7 cellular contexts compared by ENCODE assay signal in genomic region chr12:89179983-89180382, GRCh38.
A peak's percentile ranks its signal among the peaks of the same experiment; 100 is the strongest.
DNase-seq lines count a peak whose midpoint lies in the region; ATAC-seq, FAIRE-seq and TF ChIP-seq lines count a peak whose summit lies in the region.

No MANE protein-coding gene starts in this region.

- H3K4me2 ChIP-seq in H9 (ENCODE audit: insufficient read depth, insufficient read length, low read length): no peak overlapping the region

- no peaks in the 10 kb centered on the region for H3K4me1 ChIP-seq in H9 (ENCODE audit: insufficient read depth, low read length)

- H3K18ac ChIP-seq in H9 (ENCODE audit: insufficient read length, low read depth, low read length): no peak overlapping the region

- H4K5ac ChIP-seq in H9 (ENCODE audit: insufficient read length, low read depth, low read length): no peak overlapping the region

- H2BK20ac ChIP-seq in H9 (ENCODE audit: low read depth, low read length, poor library complexity, severe bottlenecking): no peak overlapping the region

- H3K14ac ChIP-seq in H9 (ENCODE audit: insufficient read depth, low read length): no peak overlapping the region

- no peak overlapping the region for H2AK5ac ChIP-seq in H9 (ENCODE audit: insufficient read length, low read length)

- H3K27me3 Mint-ChIP-seq in H9 (ENCODE audit: low read depth): no peaks in the 10 kb centered on the region

- H3K79me2 ChIP-seq in H9 (ENCODE audit: insufficient read depth, low read length): no peaks in the 10 kb centered on the region

- no peak overlapping the region for H3K4me3 Mint-ChIP-seq in H9

- peak; percentile 93 for FAIRE-seq in H54 (lab: Jason Lieb, UNC)

- H3K9me3 ChIP-seq in H9 (ENCODE audit: control insufficient read depth, low read depth, low read length): no peaks in the 10 kb centered on the region

- no peak overlapping the region for H2BK12ac ChIP-seq in H9 (ENCODE audit: insufficient read length, low read depth, low read length)

- H3K27ac ChIP-seq in H9 (ENCODE audit: insufficient read length, low read depth, low read length): no peak overlapping the region

- H3K9me3 Mint-ChIP-seq in H9: no peaks in the 10 kb centered on the region

- H3K9ac ChIP-seq in H9 (ENCODE audit: extremely low read depth, insufficient read length, low read length): no peak overlapping the region

- H3K27me3 ChIP-seq in H9 (ENCODE audit: insufficient read depth, low read length): no peaks in the 10 kb centered on the region

- H3K23me2 ChIP-seq in H9 (ENCODE audit: insufficient read length, low read depth, low read length, poor library complexity, severe bottlenecking): no peaks in the 10 kb centered on the region

- H3T11ph ChIP-seq in H9 (ENCODE audit: low read length): no peak overlapping the region

- H2BK120ac ChIP-seq in H9 (ENCODE audit: low read depth, low read length, poor library complexity, severe bottlenecking): no peak overlapping the region

- no peak overlapping the region for H4K91ac ChIP-seq in H9 (ENCODE audit: insufficient read length, low read depth, low read length)

- no peak for TF ChIP-seq POLR2A in H54 (IDR thresholded peaks at IDR 0.05; ENCODE audit: low read depth, low read length)

- H4K8ac ChIP-seq in H9 (replicated peaks; ENCODE audit: insufficient read length, low read depth, low read length): no peak overlapping the region

- no CpG with 5 or more reads among the region's 1 CpG for WGBS in H9 (ENCODE audit: extremely low coverage, insufficient read length, low lambda C conversion rate)

- no peak overlapping the region for H3K27ac Mint-ChIP-seq in H9

- no peak for TF ChIP-seq CTCF in epithelial cell of esophagus (IDR thresholded peaks at IDR 0.05; ENCODE audit: insufficient read depth, low read depth, low read length, missing control alignments)
- no peak for TF ChIP-seq CTCF in retinal pigment epithelial cell (conservative IDR thresholded peaks at IDR 0.05; ENCODE audit: low read depth, low read length)
- TF ChIP-seq CTCF in H9 (conservative IDR thresholded peaks at IDR 0.05): no peak

- no peaks in the 10 kb centered on the region for H3K79me1 ChIP-seq in H9 (ENCODE audit: insufficient read depth, low read depth, low read length, poor library complexity, severe bottlenecking)

- no peak overlapping the region for H2AFZ ChIP-seq in H9 (ENCODE audit: low read length)

- H3K56ac ChIP-seq in H9 (ENCODE audit: insufficient read length, low read depth, low read length): no peak overlapping the region

- H2BK15ac ChIP-seq in H9 (ENCODE audit: low read depth, low read length): no peak overlapping the region

- no peak overlapping the region for H2BK5ac ChIP-seq in H9 (ENCODE audit: insufficient read length, low read length)

- H3K36me3 Mint-ChIP-seq in H9 (ENCODE audit: insufficient read depth in 1 of 3, low read depth in 3 of 3): no peaks in the 10 kb centered on the region

- H3K4me1 Mint-ChIP-seq in H9: peaks cover 4 to 6% of the 10 kb centered on the region in 2 experiments

- H3K4ac ChIP-seq in H9 (ENCODE audit: low read depth, low read length): no peak overlapping the region

- DNase-seq in H54 (ENCODE audit: insufficient read length, low spot score): no peak
- DNase-seq in NCI-H460 (ENCODE audit: extremely low read depth, low read depth): peak; percentile 89
- DNase-seq in epithelial cell of esophagus (ENCODE audit: low read depth): peak; percentile 99
- DNase-seq in retinal pigment epithelial cell (ENCODE audit: low read depth): peak; percentile 25
- DNase-seq in H9: no peak
- no peak for DNase-seq in amniotic stem cell (lab: John Stamatoyannopoulos, UW)

- H3K4me3 ChIP-seq in epithelial cell of esophagus (ENCODE audit: low read length) (no peak overlapping the region), retinal pigment epithelial cell (ENCODE audit: low read length) (no peak overlapping the region)

- H3K23ac ChIP-seq in H9 (ENCODE audit: insufficient read length, low read depth, low read length): no peak overlapping the region

- no peak for ATAC-seq in GM21737 (IDR thresholded peaks at IDR 0.05; ENCODE audit: unreplicated experiment)

- no peaks in the 10 kb centered on the region for H4K20me1 ChIP-seq in H9 (ENCODE audit: control insufficient read depth, insufficient read depth, insufficient read length)

Comparison
In these comparisons a context has a peak if more than half of its experiments do, and no peak if none do; other contexts are left out.
1. DNase-seq: peak in NCI-H460 (single experiment), epithelial cell of esophagus (single experiment) and retinal pigment epithelial cell (single experiment); none in H54 (single experiment), H9 (single experiment) and amniotic stem cell (single experiment).